ENCODE assay signal across 10 cellular contexts in genomic region chr12:106195638-106196037, GRCh38. TPM values are rescaled to one million over a fixed set of nuclear protein-coding genes. Genes with fewer than 3 reads are reported as not detected.
A peak's percentile ranks its signal among the peaks of the same experiment; 100 is the strongest.
DNase-seq lines count a peak whose midpoint lies in the region; ATAC-seq and TF ChIP-seq lines count a peak whose summit lies in the region.
"Had no signal": no experiment of that assay in that cellular context is flagged by ENCODE, and none has a peak within 500 bp of the region (broad histone marks: within the 10 kb centered on the region; RNA-seq: fewer than 3 reads in every experiment).

No MANE protein-coding gene starts in this region.

- H3K9ac ChIP-seq in colonic mucosa (ENCODE audit: low read depth in 2 of 2, low read length in 2 of 2) = no peak overlapping the region

- H3K4me3 ChIP-seq in colonic mucosa (no peak overlapping the region), skeletal muscle cell (ENCODE audit: low read depth, low read length) (no peak overlapping the region)
- H3K4me3 ChIP-seq: MG63 had no signal

- peak; percentile 25 for DNase-seq in HuH-7 (ENCODE audit: low spot score)
- DNase-seq in colonic mucosa = peak; percentile 27
- peak; percentile 15 to 38 for DNase-seq in left colon
- peak; percentile 48 for DNase-seq in skeletal muscle cell (ENCODE audit: low read depth)
- DNase-seq in cerebellar nuclear complex (lab: John Stamatoyannopoulos, UW) = no peak
- no peak for DNase-seq in activated naive CD8-positive, alpha-beta T cell treated with anti-CD3 and anti-CD28 coated beads for 36 hours
- DNase-seq: activated naive CD8-positive, alpha-beta T cell treated with anti-CD3 and anti-CD28 coated beads, Interleukin-2, amount 50 U/mL, for 24 hours; MG63 had no signal

- no peaks in the 10 kb centered on the region for H3K9me3 ChIP-seq in colonic mucosa
- H3K9me3 ChIP-seq: MG63 had no signal

- no peak overlapping the region for H3K4me3 Mint-ChIP-seq in activated naive CD8-positive, alpha-beta T cell treated with anti-CD3 and anti-CD28 coated beads for 36 hours
- H3K4me3 Mint-ChIP-seq: activated naive CD8-positive, alpha-beta T cell treated with anti-CD3 and anti-CD28 coated beads, Interleukin-2, amount 50 U/mL, for 24 hours had no signal

- H3K4me1 Mint-ChIP-seq in activated naive CD8-positive, alpha-beta T cell treated with anti-CD3 and anti-CD28 coated beads for 36 hours = no peaks in the 10 kb centered on the region
- H3K4me1 Mint-ChIP-seq: activated naive CD8-positive, alpha-beta T cell treated with anti-CD3 and anti-CD28 coated beads, Interleukin-2, amount 50 U/mL, for 24 hours had no signal

- no peaks in the 10 kb centered on the region for H3K27me3 ChIP-seq in colonic mucosa
- H3K27me3 ChIP-seq: MG63 had no signal

- no peaks in the 10 kb centered on the region for H3K36me3 Mint-ChIP-seq in activated naive CD8-positive, alpha-beta T cell treated with anti-CD3 and anti-CD28 coated beads for 36 hours

- H3K9me3 Mint-ChIP-seq in activated naive CD8-positive, alpha-beta T cell treated with anti-CD3 and anti-CD28 coated beads for 36 hours = no peaks in the 10 kb centered on the region
- H3K9me3 Mint-ChIP-seq: activated naive CD8-positive, alpha-beta T cell treated with anti-CD3 and anti-CD28 coated beads, Interleukin-2, amount 50 U/mL, for 24 hours had no signal

- intact Hi-C loops in colonic mucosa (cut with DNase I) (no loop called here), left colon (cut with DNase I, micrococcal nuclease) (no loop called here)

- H3K4me1 ChIP-seq in colonic mucosa = no peaks in the 10 kb centered on the region

- no peak for TF ChIP-seq CTCF in colonic mucosa (IDR thresholded peaks at IDR 0.05)

- no peak overlapping the region for H3K27ac ChIP-seq in colonic mucosa

- H3K36me3 ChIP-seq in colonic mucosa = no peaks in the 10 kb centered on the region
- H3K36me3 ChIP-seq: MG63 had no signal

- H3K27ac Mint-ChIP-seq in activated naive CD8-positive, alpha-beta T cell treated with anti-CD3 and anti-CD28 coated beads for 36 hours = no peak overlapping the region
- H3K27ac Mint-ChIP-seq: activated naive CD8-positive, alpha-beta T cell treated with anti-CD3 and anti-CD28 coated beads, Interleukin-2, amount 50 U/mL, for 24 hours had no signal

- H3K27me3 Mint-ChIP-seq in activated naive CD8-positive, alpha-beta T cell treated with anti-CD3 and anti-CD28 coated beads for 36 hours = peaks cover 4% of the 10 kb centered on the region

- ATAC-seq in left colon (no peak), HG03045 (IDR thresholded peaks at IDR 0.05; ENCODE audit: unreplicated experiment) (no peak), GM18517 (IDR thresholded peaks at IDR 0.05; ENCODE audit: unreplicated experiment) (no peak)
- ATAC-seq: activated naive CD8-positive, alpha-beta T cell treated with anti-CD3 and anti-CD28 coated beads, Interleukin-2, amount 50 U/mL, for 24 hours had no signal

RNA-seq across cellular contexts. Expression of gene CKAP4, which starts 52.2 kb away (rescaled TPM):
- 100 to 1,000 TPM in 1 of 2 donors, 10 to 100 TPM in 1; 91.0 to 148 TPM for total RNA-seq in colonic mucosa
- 10 to 100 TPM; 74.0 to 90.1 TPM for total RNA-seq in left colon
- total RNA-seq in activated naive CD8-positive, alpha-beta T cell treated with anti-CD3 and anti-CD28 coated beads for 36 hours = 10 to 100 TPM; 23.4 to 23.7 TPM

RNA-seq across cellular contexts. Expression of gene NUAK1, which starts 56.9 kb away (rescaled TPM):
- total RNA-seq in colonic mucosa (1 to 10 TPM; 2.2 to 3.7 TPM), left colon (1 to 10 TPM; 3.8 to 4.2 TPM)
- total RNA-seq in activated naive CD8-positive, alpha-beta T cell treated with anti-CD3 and anti-CD28 coated beads for 36 hours = not detected

Comparison
In these comparisons a context has a peak if more than half of its experiments do, and no peak if none do; other contexts are left out.
1. DNase-seq: peak in HuH-7 (single experiment), colonic mucosa (single experiment), left colon (2 of 2) and skeletal muscle cell (single experiment); none in cerebellar nuclear complex (0 of 2) and activated naive CD8-positive, alpha-beta T cell treated with anti-CD3 and anti-CD28 coated beads for 36 hours (single experiment).